ENCODE assay signal across 16 cellular contexts in the genomic region with DNA sequence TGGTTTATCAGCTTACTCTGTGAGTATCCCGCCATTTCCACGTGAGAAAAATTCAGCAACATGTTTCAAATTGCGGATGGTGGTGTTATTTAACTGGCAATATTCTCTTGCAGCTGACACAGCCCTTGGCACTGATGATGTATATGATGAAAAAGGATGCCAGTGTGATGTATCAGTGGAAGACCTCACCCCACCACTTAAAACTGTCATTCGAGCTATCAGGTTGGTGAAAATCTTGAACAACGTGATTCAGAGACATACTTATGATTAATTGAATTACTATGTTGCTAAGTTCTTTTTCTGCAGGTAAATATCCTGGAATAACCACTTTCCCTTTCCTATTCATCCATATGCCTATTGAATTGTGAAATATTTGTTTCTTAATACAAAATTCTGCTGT. TPM values are rescaled to one million over a fixed set of nuclear protein-coding genes. Genes with fewer than 3 reads are reported as not detected.
DNase-seq lines count a peak whose midpoint lies in the region; ATAC-seq, FAIRE-seq and TF ChIP-seq lines count a peak whose summit lies in the region.
"Had no signal": no experiment of that assay in that cellular context is flagged by ENCODE, and none has a peak within 500 bp of the region (broad histone marks: within the 10 kb centered on the region; RNA-seq: fewer than 3 reads in every experiment).

No MANE protein-coding gene starts in this region.

- H3K4me2 ChIP-seq in mammary epithelial cell (ENCODE audit: insufficient read depth, low read depth, low read length) (no peak overlapping the region), keratinocyte (ENCODE audit: control insufficient read depth, extremely low read depth, insufficient read depth, low read depth, low read length) (peak overlapping the region; percentile 7)
- H3K4me2 ChIP-seq: GM23338 had no signal

- ATAC-seq in CD4-positive, alpha-beta T cell (ENCODE audit: poor library complexity) = no peak
- ATAC-seq in GM19463 (IDR thresholded peaks at IDR 0.05; ENCODE audit: unreplicated experiment) = no peak
- ATAC-seq: GM23338 had no signal

- WGBS in mammary epithelial cell (ENCODE audit: low coverage, missing lambda C conversion rate) = 84% methylated on average over 5 of the region's 5 CpGs

- H2AFZ ChIP-seq in mammary epithelial cell (ENCODE audit: low read depth, low read length) = no peak overlapping the region
- H2AFZ ChIP-seq in keratinocyte (ENCODE audit: control insufficient read depth, low read length) = no peak overlapping the region
- H2AFZ ChIP-seq: GM23338 had no signal

- BruUV-seq in MCF 10A (replicated peaks; lab: Mats Ljungman, UMichigan) (no TSS peak), mammary epithelial cell (replicated peaks; lab: Mats Ljungman, UMichigan) (no TSS peak)

- H3K9me1 ChIP-seq in keratinocyte (ENCODE audit: control insufficient read depth, extremely low read depth, insufficient read depth, low read length) = no peaks in the 10 kb centered on the region

- H3K27ac ChIP-seq in breast epithelium = no peak overlapping the region
- no peak overlapping the region for H3K27ac ChIP-seq in mammary epithelial cell (ENCODE audit: insufficient read depth, low read depth, low read length)
- no peak overlapping the region for H3K27ac ChIP-seq in keratinocyte (ENCODE audit: control insufficient read depth, insufficient read depth, low read length)
- H3K27ac ChIP-seq in skeletal muscle tissue (ENCODE audit: low read depth, low read length) = peak overlapping the region; percentile 80
- H3K27ac ChIP-seq in CD4-positive, alpha-beta T cell (ENCODE audit: low read depth, low read length) = no peak overlapping the region
- H3K27ac ChIP-seq: 22Rv1 had no signal

- H3K9ac ChIP-seq in mammary epithelial cell (ENCODE audit: insufficient read depth, low read length) (no peak overlapping the region), keratinocyte (ENCODE audit: control insufficient read depth, extremely low read depth, insufficient read depth, low read length) (no peak overlapping the region), skeletal muscle tissue (ENCODE audit: low read depth in 1 of 3, low read length in 3 of 3) (peak overlapping the region; percentile 9 to 69 (median 55))

- H3K36me3 ChIP-seq in breast epithelium = no peaks in the 10 kb centered on the region
- no peaks in the 10 kb centered on the region for H3K36me3 ChIP-seq in mammary epithelial cell (ENCODE audit: insufficient read depth, low read length)
- no peaks in the 10 kb centered on the region for H3K36me3 ChIP-seq in keratinocyte (ENCODE audit: control insufficient read depth in 2 of 2, extremely low read depth in 1 of 2, insufficient read depth in 2 of 2, low read length in 2 of 2)
- peaks cover 0 to 2% (median 0%) of the 10 kb centered on the region in 3 donors for H3K36me3 ChIP-seq in skeletal muscle tissue (ENCODE audit: control insufficient read depth in 3 of 3, insufficient read depth in 3 of 3, low read length in 3 of 3)

- POLR2A ChIA-PET in MCF 10A (lab: Yijun Ruan, JAX) = no interaction called here
- POLR2A ChIA-PET in CD4-positive, alpha-beta T cell (lab: Charles Lee) = no interaction called here

- TF ChIP-seq CTCF in MCF 10A (IDR thresholded peaks at IDR 0.05; ENCODE audit: unreplicated experiment) (no peak), breast epithelium (IDR thresholded peaks at IDR 0.05) (no peak), mammary epithelial cell (conservative IDR thresholded peaks at IDR 0.05 in 1 of 2, IDR thresholded peaks at IDR 0.05 in 1 of 2; ENCODE audit: extremely low read depth in 1 of 2, insufficient read depth in 1 of 2, low read depth in 1 of 2, low read length in 2 of 2) (no peak), keratinocyte (optimal IDR thresholded peaks at IDR 0.05 in 1 of 3, IDR thresholded peaks at IDR 0.05 in 1 of 3, conservative IDR thresholded peaks at IDR 0.05 in 1 of 3; ENCODE audit: extremely low read depth in 1 of 3, insufficient read depth in 2 of 3, low read length in 3 of 3) (no peak)
- no peak for TF ChIP-seq CTCF in CD4-positive, alpha-beta T cell (IDR thresholded peaks at IDR 0.05)

- no peaks in the 10 kb centered on the region for H3K9me3 Mint-ChIP-seq in MCF 10A (ENCODE audit: unreplicated experiment)
- H3K9me3 Mint-ChIP-seq in CD4-positive, alpha-beta T cell = no peaks in the 10 kb centered on the region
- H3K9me3 Mint-ChIP-seq: CD14-positive monocyte; CD8-positive, alpha-beta memory T cell; GM23338 had no signal

- H3K27ac Mint-ChIP-seq in MCF 10A (ENCODE audit: low read depth, unreplicated experiment) = no peak overlapping the region
- H3K27ac Mint-ChIP-seq in CD4-positive, alpha-beta T cell = no peak overlapping the region
- H3K27ac Mint-ChIP-seq: CD14-positive monocyte; CD8-positive, alpha-beta memory T cell; GM23338 had no signal

- in situ Hi-C loops in mammary epithelial cell (cut with MboI; ENCODE audit: low sequenced_read_pairs in 2 of 2) = no loop called here

- CTCF ChIA-PET in MCF 10A (lab: Yijun Ruan, JAX) (interaction anchor here (0.9 to 2.9 kb wide), 3 partner anchors 13 to 758 kb away, joined by 4 to 9 read pairs (median 8); no protein-coding TSS in a partner anchor), mammary epithelial cell (lab: Charles Lee; ENCODE audit: low non-redundant PET) (no interaction called here)
- CTCF ChIA-PET in CD4-positive, alpha-beta T cell (lab: Charles Lee) = no interaction called here

- H3K79me2 ChIP-seq in mammary epithelial cell (ENCODE audit: insufficient read depth, low read length) (no peaks in the 10 kb centered on the region), keratinocyte (ENCODE audit: control insufficient read depth, insufficient read depth, low read length) (no peaks in the 10 kb centered on the region)

- no peak overlapping the region for H3K4me3 ChIP-seq in breast epithelium
- no peak overlapping the region for H3K4me3 ChIP-seq in mammary epithelial cell (replicated peaks in 1 of 3; ENCODE audit: insufficient read depth in 1 of 3, low read depth in 2 of 3, low read length in 3 of 3)
- no peak overlapping the region for H3K4me3 ChIP-seq in keratinocyte (ENCODE audit: control insufficient read depth in 2 of 3, extremely low read depth in 1 of 3, insufficient read depth in 2 of 3, low read depth in 1 of 3, low read length in 3 of 3)
- H3K4me3 ChIP-seq in skeletal muscle tissue (ENCODE audit: low read length in 3 of 3) = peak overlapping the region in 2 of 3 donors; percentile 22 to 49
- H3K4me3 ChIP-seq: GM23338 had no signal

- H3K4me1 ChIP-seq in breast epithelium = no peaks in the 10 kb centered on the region
- peaks cover 3% of the 10 kb centered on the region for H3K4me1 ChIP-seq in mammary epithelial cell (ENCODE audit: insufficient read depth, low read length)
- peaks cover 13% of the 10 kb centered on the region for H3K4me1 ChIP-seq in keratinocyte (ENCODE audit: control insufficient read depth, extremely low read depth, insufficient read depth, low read length)
- peaks cover 10 to 22% (median 13%) of the 10 kb centered on the region in 3 donors for H3K4me1 ChIP-seq in skeletal muscle tissue (ENCODE audit: control insufficient read depth in 3 of 3, insufficient read depth in 3 of 3, low read length in 3 of 3)

- H3K36me3 Mint-ChIP-seq in MCF 10A (ENCODE audit: insufficient read depth, unreplicated experiment) = no peaks in the 10 kb centered on the region
- H3K36me3 Mint-ChIP-seq in CD4-positive, alpha-beta T cell (ENCODE audit: low read depth) = no peaks in the 10 kb centered on the region
- H3K36me3 Mint-ChIP-seq: CD14-positive monocyte; CD8-positive, alpha-beta memory T cell had no signal

- no peaks in the 10 kb centered on the region for H3K27me3 Mint-ChIP-seq in MCF 10A (ENCODE audit: insufficient read depth, unreplicated experiment)
- no peaks in the 10 kb centered on the region for H3K27me3 Mint-ChIP-seq in CD4-positive, alpha-beta T cell
- H3K27me3 Mint-ChIP-seq: CD8-positive, alpha-beta memory T cell had no signal

- intact Hi-C loops in MCF 10A (cut with micrococcal nuclease) (no loop called here), breast epithelium (cut with DNase I; ENCODE audit: low total_unique reads) (no loop called here), mammary epithelial cell (cut with micrococcal nuclease) (no loop called here)
- intact Hi-C loops in CD4-positive, alpha-beta T cell (cut with DNase I, micrococcal nuclease) = no loop called here

- no peak overlapping the region for H3K4me3 Mint-ChIP-seq in MCF 10A (ENCODE audit: unreplicated experiment)
- no peak overlapping the region for H3K4me3 Mint-ChIP-seq in CD4-positive, alpha-beta T cell
- H3K4me3 Mint-ChIP-seq: CD14-positive monocyte; CD8-positive, alpha-beta memory T cell; GM23338 had no signal

- DNase-seq in MCF 10A (ENCODE audit: unreplicated experiment) (peak; percentile 6), breast epithelium (ENCODE audit: low spot score in 2 of 2) (no peak), mammary epithelial cell (peak; percentile 49), keratinocyte (ENCODE audit: low read depth, low spot score) (peak; percentile 44), HuH-7 (ENCODE audit: low spot score) (no peak)
- no peak for DNase-seq in CD4-positive, alpha-beta T cell
- DNase-seq: CD8-positive, alpha-beta memory T cell; DMS53; H7 had no signal

- no peaks in the 10 kb centered on the region for H3K9me3 ChIP-seq in breast epithelium
- no peaks in the 10 kb centered on the region for H3K9me3 ChIP-seq in mammary epithelial cell (replicated peaks; ENCODE audit: insufficient read depth, low read length)
- H3K9me3 ChIP-seq in keratinocyte (ENCODE audit: control insufficient read depth, low read depth, low read length) = no peaks in the 10 kb centered on the region
- H3K9me3 ChIP-seq in skeletal muscle tissue (ENCODE audit: control insufficient read depth in 3 of 3, low read length in 3 of 3) = no peaks in the 10 kb centered on the region
- no peaks in the 10 kb centered on the region for H3K9me3 ChIP-seq in CD4-positive, alpha-beta T cell (ENCODE audit: control insufficient read depth, low read length)

- peak; percentile 83 for FAIRE-seq in keratinocyte (lab: Jason Lieb, UNC)

- H3K27me3 ChIP-seq in breast epithelium (no peaks in the 10 kb centered on the region), mammary epithelial cell (ENCODE audit: insufficient read depth, low read length) (no peaks in the 10 kb centered on the region), keratinocyte (ENCODE audit: control insufficient read depth, extremely low read depth, insufficient read depth, low read length) (no peaks in the 10 kb centered on the region), skeletal muscle tissue (ENCODE audit: control insufficient read depth in 3 of 3, insufficient read depth in 3 of 3, low read length in 3 of 3) (no peaks in the 10 kb centered on the region)
- no peaks in the 10 kb centered on the region for H3K27me3 ChIP-seq in CD4-positive, alpha-beta T cell (ENCODE audit: control insufficient read depth, insufficient read depth, low read length)

- TF ChIP-seq POLR2A in breast epithelium (IDR thresholded peaks at IDR 0.05) = no peak

- H3K4me1 Mint-ChIP-seq in MCF 10A (ENCODE audit: insufficient read depth, unreplicated experiment) = no peaks in the 10 kb centered on the region
- H3K4me1 Mint-ChIP-seq in CD4-positive, alpha-beta T cell (ENCODE audit: low read depth) = no peaks in the 10 kb centered on the region
- H3K4me1 Mint-ChIP-seq: CD14-positive monocyte; CD8-positive, alpha-beta memory T cell; GM23338 had no signal

- H4K20me1 ChIP-seq in mammary epithelial cell (ENCODE audit: insufficient read depth, low read length) (no peaks in the 10 kb centered on the region), keratinocyte (ENCODE audit: control insufficient read depth, extremely low read depth, insufficient read depth, low read length) (no peaks in the 10 kb centered on the region)

- dilution Hi-C loops in mammary epithelial cell (cut with HindIII; ENCODE audit: low sequenced_read_pairs) = no loop called here
- dilution Hi-C loops in keratinocyte (cut with MboI; ENCODE audit: extremely low pct_ligation_motif_present, low sequenced_read_pairs) = no loop called here

RNA-seq across cellular contexts. Expression of gene KHDC1L, which starts 55.7 kb away (rescaled TPM):
- total RNA-seq in MCF 10A (2022) (not detected in 2 replicates), breast epithelium (not detected), mammary epithelial cell (not detected), skeletal muscle tissue (not detected)
- polyA plus RNA-seq in mammary epithelial cell (0.26 TPM), keratinocyte (0.10 TPM in 1 of 3 replicates, not detected in the others)
- polyA minus RNA-seq in mammary epithelial cell (not detected), keratinocyte (not detected in 3 replicates)
- not detected for polyA plus RNA-seq in keratinocyte (2011; ENCODE audit: low read depth)
- polyA plus RNA-seq in keratinocyte (2011; cell fraction: cytosol; rRNA removed) = 0.19 TPM in 1 of 2 replicates, not detected in the other
- polyA plus RNA-seq in keratinocyte (2011; cell fraction: nucleus; rRNA removed) = not detected in 2 replicates
- polyA plus RNA-seq in keratinocyte (2012; ENCODE audit: low replicate concordance) = not detected in 2 replicates
- polyA minus RNA-seq in keratinocyte (2011; cell fraction: cytosol; rRNA and poly(A)+ RNA removed) = not detected
- not detected in 2 replicates for polyA minus RNA-seq in keratinocyte (2011; cell fraction: nucleus; rRNA and poly(A)+ RNA removed)
- total RNA-seq in CD4-positive, alpha-beta T cell = not detected
- total RNA-seq: A673, GM23338 had no signal
- polyA plus RNA-seq: BJ; CD14-positive monocyte; CD8-positive, alpha-beta memory T cell; GM23338 had no signal

Comparison
In these comparisons a context has a peak if more than half of its experiments do, and no peak if none do; other contexts are left out.
1. DNase-seq: peak in MCF 10A (single experiment), mammary epithelial cell (single experiment) and keratinocyte (single experiment); none in breast epithelium (0 of 2), CD4-positive, alpha-beta T cell (0 of 10) and HuH-7 (single experiment).
2. H3K4me3 ChIP-seq: peak in skeletal muscle tissue (2 of 3); none in breast epithelium (0 of 3), mammary epithelial cell (0 of 3) and keratinocyte (0 of 3).
3. H3K9ac ChIP-seq: peak in skeletal muscle tissue (3 of 3); none in mammary epithelial cell (single experiment) and keratinocyte (single experiment).